ENCODE assay signal across 10 cellular contexts in the genomic region with DNA sequence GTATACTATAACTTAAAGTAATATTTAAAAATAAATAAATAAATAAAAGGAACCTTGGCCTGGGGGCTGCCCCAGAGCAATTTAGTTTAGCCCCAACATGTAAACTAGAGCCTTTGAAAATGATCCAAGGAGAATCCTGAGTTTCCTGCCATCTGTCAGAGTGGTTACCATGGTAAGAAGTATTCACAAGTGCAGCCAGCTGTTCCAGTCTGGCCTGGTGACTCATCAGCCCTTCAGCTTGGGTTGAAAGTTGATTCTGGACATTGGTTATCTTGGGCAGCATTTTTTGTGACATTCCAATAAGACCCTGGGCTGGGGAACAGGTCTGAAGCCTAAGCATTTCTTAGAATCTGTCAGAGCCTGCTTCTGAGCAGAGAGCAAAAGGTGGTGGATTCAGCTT.
DNase-seq lines count a peak whose midpoint lies in the region; ATAC-seq lines count a peak whose summit lies in the region.
"Had no signal": no experiment of that assay in that cellular context is flagged by ENCODE, and none has a peak within 500 bp of the region (broad histone marks: within the 10 kb centered on the region; RNA-seq: fewer than 3 reads in every experiment).

No MANE protein-coding gene starts in this region.

- no peak overlapping the region for H3K4me3 Mint-ChIP-seq in naive thymus-derived CD4-positive, alpha-beta T cell
- H3K4me3 Mint-ChIP-seq: activated CD4-positive, alpha-beta T cell treated with anti-CD3 and anti-CD28 coated beads, Interleukin-2, amount 10 ng/mL, durations not matched to agents 24 days and 14 days; stimulated activated naive CD8-positive, alpha-beta T cell treated with anti-CD3 and anti-CD28 coated beads, Interleukin-15, Interleukin-2, amounts not matched to agents 100 ng/mL and 50 ng/mL, for 24 hours had no signal

- H3K36me3 Mint-ChIP-seq in naive thymus-derived CD4-positive, alpha-beta T cell, result no peaks in the 10 kb centered on the region

- DNase-seq in A172 (ENCODE audit: low spot score) (peak; percentile 87), HK-2 (ENCODE audit: unreplicated experiment) (peak; percentile 19), SJSA1 (ENCODE audit: low read depth in 1 of 2, low spot score in 2 of 2) (peak; percentile 46 to 62), left ventricle myocardium superior (no peak), NAMALWA (ENCODE audit: low spot score) (no peak), NCI-H187 treated with DMSO at 0.1 percent for 48 hours (lab: John Stamatoyannopoulos, UW) (no peak)
- no peak for DNase-seq in naive thymus-derived CD4-positive, alpha-beta T cell
- DNase-seq: activated CD4-positive, alpha-beta T cell treated with anti-CD3 and anti-CD28 coated beads, Interleukin-2, amount 10 ng/mL, durations not matched to agents 24 days and 14 days had no signal

- POLR2A ChIA-PET in naive thymus-derived CD4-positive, alpha-beta T cell (lab: Charles Lee), result no interaction called here

- H3K9me3 ChIP-seq in SJSA1 (replicated peaks), result no peaks in the 10 kb centered on the region
- H3K9me3 ChIP-seq in naive thymus-derived CD4-positive, alpha-beta T cell (ENCODE audit: control insufficient read depth in 2 of 3, low read length in 3 of 3), result no peaks in the 10 kb centered on the region

- CTCF ChIA-PET in naive thymus-derived CD4-positive, alpha-beta T cell (lab: Charles Lee), result no interaction called here

- peaks cover 0 to 4% (median 0%) of the 10 kb centered on the region in 5 donors for H3K27me3 Mint-ChIP-seq in naive thymus-derived CD4-positive, alpha-beta T cell
- H3K27me3 Mint-ChIP-seq: activated CD4-positive, alpha-beta T cell treated with anti-CD3 and anti-CD28 coated beads, Interleukin-2, amount 10 ng/mL, durations not matched to agents 24 days and 14 days had no signal

- ATAC-seq in left ventricle myocardium superior, result peak; percentile 58
- ATAC-seq in naive thymus-derived CD4-positive, alpha-beta T cell, result no peak
- ATAC-seq in GM21576 (IDR thresholded peaks at IDR 0.05; ENCODE audit: unreplicated experiment), result no peak

- no peaks in the 10 kb centered on the region for H3K36me3 ChIP-seq in SJSA1
- no peaks in the 10 kb centered on the region for H3K36me3 ChIP-seq in naive thymus-derived CD4-positive, alpha-beta T cell (ENCODE audit: control insufficient read depth in 2 of 3, insufficient read depth in 3 of 3, low read length in 3 of 3)

- no peak overlapping the region for H3K27ac Mint-ChIP-seq in naive thymus-derived CD4-positive, alpha-beta T cell
- H3K27ac Mint-ChIP-seq: activated CD4-positive, alpha-beta T cell treated with anti-CD3 and anti-CD28 coated beads, Interleukin-2, amount 10 ng/mL, durations not matched to agents 24 days and 14 days; stimulated activated naive CD8-positive, alpha-beta T cell treated with anti-CD3 and anti-CD28 coated beads, Interleukin-15, Interleukin-2, amounts not matched to agents 100 ng/mL and 50 ng/mL, for 24 hours had no signal

- H3K4me3 ChIP-seq in SJSA1, result no peak overlapping the region
- H3K4me3 ChIP-seq in naive thymus-derived CD4-positive, alpha-beta T cell (ENCODE audit: low read length), result no peak overlapping the region

- H3K4me1 ChIP-seq in SJSA1 (replicated peaks), result peaks cover 21% of the 10 kb centered on the region
- no peaks in the 10 kb centered on the region for H3K4me1 ChIP-seq in naive thymus-derived CD4-positive, alpha-beta T cell (ENCODE audit: control insufficient read depth in 2 of 2, insufficient read depth in 2 of 2, low read length in 2 of 2)

- peaks cover 0 to 15% (median 2%) of the 10 kb centered on the region in 11 donors for H3K9me3 Mint-ChIP-seq in naive thymus-derived CD4-positive, alpha-beta T cell
- H3K9me3 Mint-ChIP-seq: activated CD4-positive, alpha-beta T cell treated with anti-CD3 and anti-CD28 coated beads, Interleukin-2, amount 10 ng/mL, durations not matched to agents 24 days and 14 days had no signal

- intact Hi-C loops in left ventricle myocardium superior (cut with micrococcal nuclease), result no loop called here
- intact Hi-C loops in naive thymus-derived CD4-positive, alpha-beta T cell (cut with micrococcal nuclease), result no loop called here

- no peak overlapping the region for H3K27ac ChIP-seq in SJSA1
- no peak overlapping the region for H3K27ac ChIP-seq in naive thymus-derived CD4-positive, alpha-beta T cell (ENCODE audit: low read depth, low read length)

- H3K27me3 ChIP-seq in SJSA1 (replicated peaks), result no peaks in the 10 kb centered on the region
- H3K27me3 ChIP-seq in naive thymus-derived CD4-positive, alpha-beta T cell (ENCODE audit: control insufficient read depth in 2 of 2, insufficient read depth in 2 of 2, low read length in 2 of 2), result no peaks in the 10 kb centered on the region

- no peaks in the 10 kb centered on the region for H3K4me1 Mint-ChIP-seq in naive thymus-derived CD4-positive, alpha-beta T cell
- H3K4me1 Mint-ChIP-seq: activated CD4-positive, alpha-beta T cell treated with anti-CD3 and anti-CD28 coated beads, Interleukin-2, amount 10 ng/mL, durations not matched to agents 24 days and 14 days had no signal

Comparison
In these comparisons a context has a peak if more than half of its experiments do, and no peak if none do; other contexts are left out.
1. DNase-seq: peak in A172 (single experiment), HK-2 (single experiment) and SJSA1 (2 of 2); none in left ventricle myocardium superior (single experiment), NAMALWA (single experiment), naive thymus-derived CD4-positive, alpha-beta T cell (0 of 9) and NCI-H187 treated with DMSO at 0.1 percent for 48 hours (single experiment).